Comparison of ENCODE assay signal across 9 cellular contexts in the genomic region with DNA sequence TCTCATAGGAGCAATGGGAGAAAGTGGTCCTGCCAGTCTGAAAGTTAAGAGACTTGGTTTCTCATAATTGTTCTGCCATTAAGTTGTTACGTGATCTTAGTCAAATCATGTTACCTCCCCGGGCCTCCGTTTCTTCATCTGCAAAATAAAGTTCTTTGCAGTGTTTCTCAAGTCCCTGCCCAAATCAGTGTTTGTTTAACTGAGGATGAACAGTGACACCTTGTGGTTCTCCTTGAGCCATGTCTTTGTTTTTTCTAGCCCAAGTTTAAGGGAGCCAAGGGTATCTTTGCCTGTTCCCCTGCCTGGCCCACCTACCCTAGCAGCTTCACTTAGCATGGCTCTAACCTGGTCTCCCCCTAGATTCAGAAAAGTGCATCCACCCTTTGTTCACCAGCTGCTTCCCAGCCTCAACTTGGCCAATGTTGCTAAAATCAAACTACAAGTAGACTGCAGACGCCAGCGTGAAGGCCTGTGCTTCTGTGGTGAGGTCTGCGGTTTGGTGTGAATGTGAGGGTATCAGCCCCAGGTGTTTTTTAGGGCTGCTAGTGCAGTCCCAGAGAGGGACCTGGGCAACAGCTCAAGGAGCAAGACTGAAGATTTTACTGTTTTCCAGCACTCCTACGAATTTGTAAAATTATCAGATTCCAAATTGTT. TPM values are rescaled to one million over a fixed set of nuclear protein-coding genes. Genes with fewer than 3 reads are reported as not detected.
DNase-seq lines count a peak whose midpoint lies in the region; ATAC-seq and TF ChIP-seq lines count a peak whose summit lies in the region.
"Had no signal": no experiment of that assay in that cellular context is flagged by ENCODE, and none has a peak within 500 bp of the region (broad histone marks: within the 10 kb centered on the region; RNA-seq: fewer than 3 reads in every experiment).

No MANE protein-coding gene starts in this region.

- no peak for TF ChIP-seq EP300 in upper lobe of left lung (IDR thresholded peaks at IDR 0.05)

- H3K36me3 ChIP-seq in GM23338 (ENCODE audit: insufficient read depth) (no peaks in the 10 kb centered on the region), upper lobe of left lung (no peaks in the 10 kb centered on the region)

- no peaks in the 10 kb centered on the region for H3F3A ChIP-seq in GM23338 (replicated peaks; ENCODE audit: low read depth)

- H3K9me2 ChIP-seq in GM23338 (ENCODE audit: insufficient read depth) = no peaks in the 10 kb centered on the region

- TF ChIP-seq POLR2A in upper lobe of left lung (IDR thresholded peaks at IDR 0.05) = no peak

- H3K9me3 Mint-ChIP-seq in GM23338 (no peaks in the 10 kb centered on the region), T-cell (no peaks in the 10 kb centered on the region)
- H3K9me3 Mint-ChIP-seq: T-helper 1 cell treated with Interleukin-12 subunit alpha and Interleukin-12 subunit beta and Interleukin-4 antibody, amounts not matched to agents 30 μg/mL and 1 μg/mL, for 36 hours had no signal

- 64 to 67% methylated on average over 7 of the region's 7 CpGs for WGBS in upper lobe of left lung, 2 donors

- H2AFZ ChIP-seq in GM23338 = peak overlapping the region; percentile 16; the same call in 1 of the 2 replicates

- peak; percentile 75 for ATAC-seq in GM23338
- peak; percentile 50 for ATAC-seq in left colon
- peak in 1 of 2 donors; percentile 80 for ATAC-seq in upper lobe of left lung (ENCODE audit: low FRiP score in 2 of 2)
- ATAC-seq in T-cell (replicated peaks in 1 of 4) = no peak
- ATAC-seq in HG03520 (IDR thresholded peaks at IDR 0.05; ENCODE audit: unreplicated experiment) = no peak

- TF ChIP-seq CTCF in GM23338 (conservative IDR thresholded peaks at IDR 0.05; ENCODE audit: low read depth in 2 of 2) (peak; percentile 77 to 92), upper lobe of left lung (IDR thresholded peaks at IDR 0.05) (peak; percentile 36 to 59 (median 50))

- H4K20me1 ChIP-seq in GM23338 (replicated peaks; ENCODE audit: insufficient read depth) = no peaks in the 10 kb centered on the region

- no peaks in the 10 kb centered on the region for H3K27me3 ChIP-seq in GM23338 (ENCODE audit: insufficient read depth)
- H3K27me3 ChIP-seq in upper lobe of left lung = no peaks in the 10 kb centered on the region

- intact Hi-C loops in left colon (cut with DNase I, micrococcal nuclease) = loop anchor here in 1 of 2 donors (5.0 kb wide), 1 partner anchor 47 kb away; no protein-coding TSS in a partner anchor

- POLR2A ChIA-PET in T-cell (lab: Charles Lee) = no interaction called here

- H3K4me2 ChIP-seq in GM23338 = no peak overlapping the region

- H3K4me1 ChIP-seq in GM23338 (ENCODE audit: insufficient read depth) = peaks cover 12% of the 10 kb centered on the region
- H3K4me1 ChIP-seq in upper lobe of left lung = peaks cover 7 to 22% (median 9%) of the 10 kb centered on the region in 4 donors

- CTCF ChIA-PET in T-cell (lab: Charles Lee) = interaction anchor here in 1 of 2 donors (1.1 kb wide), 1 partner anchor 11 kb away, joined by 3 read pairs; no protein-coding TSS in a partner anchor

- no peak overlapping the region for H3K27ac ChIP-seq in GM23338 (ENCODE audit: low read depth)
- peak overlapping the region in 1 of 4 donors; percentile 64 for H3K27ac ChIP-seq in upper lobe of left lung

- H3K4me3 ChIP-seq in GM23338 = no peak overlapping the region
- H3K4me3 ChIP-seq in upper lobe of left lung = no peak overlapping the region

- DNase-seq in DMS53 treated with DMSO at 0.1 percent for 48 hours (lab: John Stamatoyannopoulos, UW; ENCODE audit: unreplicated experiment) = peak; percentile 46
- DNase-seq in GM23338 (ENCODE audit: low spot score) = peak; percentile 92
- peak; percentile 76 for DNase-seq in NCI-H69 (lab: John Stamatoyannopoulos, UW)
- DNase-seq in central memory CD4-positive, alpha-beta T cell = peak; percentile 1
- DNase-seq in left colon = no peak
- DNase-seq in upper lobe of left lung = no peak
- no peak for DNase-seq in T-cell

- H3K79me2 ChIP-seq in GM23338 (replicated peaks; ENCODE audit: insufficient read depth) = no peaks in the 10 kb centered on the region

- H3K27ac Mint-ChIP-seq in GM23338 (no peak overlapping the region), T-cell (no peak overlapping the region)
- H3K27ac Mint-ChIP-seq: T-helper 1 cell treated with Interleukin-12 subunit alpha and Interleukin-12 subunit beta and Interleukin-4 antibody, amounts not matched to agents 30 μg/mL and 1 μg/mL, for 36 hours had no signal

- H3K36me3 Mint-ChIP-seq in GM23338 (ENCODE audit: low read depth) (no peaks in the 10 kb centered on the region), T-cell (no peaks in the 10 kb centered on the region)

- H3K27me3 Mint-ChIP-seq in GM23338 (ENCODE audit: insufficient read depth, low read depth, poor library complexity) = peaks cover 3% of the 10 kb centered on the region
- peaks cover 0 to 4% of the 10 kb centered on the region in 2 donors for H3K27me3 Mint-ChIP-seq in T-cell

- peaks cover 17% of the 10 kb centered on the region for H3K4me1 Mint-ChIP-seq in GM23338
- H3K4me1 Mint-ChIP-seq in T-cell = peaks cover 0 to 9% (median 4%) of the 10 kb centered on the region in 3 donors

- H3K4me3 Mint-ChIP-seq in GM23338 (no peak overlapping the region), T-cell (no peak overlapping the region)
- H3K4me3 Mint-ChIP-seq: T-helper 1 cell treated with Interleukin-12 subunit alpha and Interleukin-12 subunit beta and Interleukin-4 antibody, amounts not matched to agents 30 μg/mL and 1 μg/mL, for 36 hours had no signal

- no peaks in the 10 kb centered on the region for H3K9me3 ChIP-seq in upper lobe of left lung

TF ChIP-seq in GM23338, 12 proteins besides CTCF, POLR2A, EP300 and RAD21 (continues in another document):
- TF ChIP-seq CREB1 (CRISPR knock-in tag; IDR thresholded peaks at IDR 0.05; ENCODE audit: low read depth) (no peak), ZNF331 (CRISPR knock-in tag; IDR thresholded peaks at IDR 0.05; ENCODE audit: low read depth) (no peak), POLR2AphosphoS5 (IDR thresholded peaks at IDR 0.05; ENCODE audit: low read depth) (no peak), ZNF114 (CRISPR knock-in tag; IDR thresholded peaks at IDR 0.05) (no peak)
- TF ChIP-seq, protein P1, sequence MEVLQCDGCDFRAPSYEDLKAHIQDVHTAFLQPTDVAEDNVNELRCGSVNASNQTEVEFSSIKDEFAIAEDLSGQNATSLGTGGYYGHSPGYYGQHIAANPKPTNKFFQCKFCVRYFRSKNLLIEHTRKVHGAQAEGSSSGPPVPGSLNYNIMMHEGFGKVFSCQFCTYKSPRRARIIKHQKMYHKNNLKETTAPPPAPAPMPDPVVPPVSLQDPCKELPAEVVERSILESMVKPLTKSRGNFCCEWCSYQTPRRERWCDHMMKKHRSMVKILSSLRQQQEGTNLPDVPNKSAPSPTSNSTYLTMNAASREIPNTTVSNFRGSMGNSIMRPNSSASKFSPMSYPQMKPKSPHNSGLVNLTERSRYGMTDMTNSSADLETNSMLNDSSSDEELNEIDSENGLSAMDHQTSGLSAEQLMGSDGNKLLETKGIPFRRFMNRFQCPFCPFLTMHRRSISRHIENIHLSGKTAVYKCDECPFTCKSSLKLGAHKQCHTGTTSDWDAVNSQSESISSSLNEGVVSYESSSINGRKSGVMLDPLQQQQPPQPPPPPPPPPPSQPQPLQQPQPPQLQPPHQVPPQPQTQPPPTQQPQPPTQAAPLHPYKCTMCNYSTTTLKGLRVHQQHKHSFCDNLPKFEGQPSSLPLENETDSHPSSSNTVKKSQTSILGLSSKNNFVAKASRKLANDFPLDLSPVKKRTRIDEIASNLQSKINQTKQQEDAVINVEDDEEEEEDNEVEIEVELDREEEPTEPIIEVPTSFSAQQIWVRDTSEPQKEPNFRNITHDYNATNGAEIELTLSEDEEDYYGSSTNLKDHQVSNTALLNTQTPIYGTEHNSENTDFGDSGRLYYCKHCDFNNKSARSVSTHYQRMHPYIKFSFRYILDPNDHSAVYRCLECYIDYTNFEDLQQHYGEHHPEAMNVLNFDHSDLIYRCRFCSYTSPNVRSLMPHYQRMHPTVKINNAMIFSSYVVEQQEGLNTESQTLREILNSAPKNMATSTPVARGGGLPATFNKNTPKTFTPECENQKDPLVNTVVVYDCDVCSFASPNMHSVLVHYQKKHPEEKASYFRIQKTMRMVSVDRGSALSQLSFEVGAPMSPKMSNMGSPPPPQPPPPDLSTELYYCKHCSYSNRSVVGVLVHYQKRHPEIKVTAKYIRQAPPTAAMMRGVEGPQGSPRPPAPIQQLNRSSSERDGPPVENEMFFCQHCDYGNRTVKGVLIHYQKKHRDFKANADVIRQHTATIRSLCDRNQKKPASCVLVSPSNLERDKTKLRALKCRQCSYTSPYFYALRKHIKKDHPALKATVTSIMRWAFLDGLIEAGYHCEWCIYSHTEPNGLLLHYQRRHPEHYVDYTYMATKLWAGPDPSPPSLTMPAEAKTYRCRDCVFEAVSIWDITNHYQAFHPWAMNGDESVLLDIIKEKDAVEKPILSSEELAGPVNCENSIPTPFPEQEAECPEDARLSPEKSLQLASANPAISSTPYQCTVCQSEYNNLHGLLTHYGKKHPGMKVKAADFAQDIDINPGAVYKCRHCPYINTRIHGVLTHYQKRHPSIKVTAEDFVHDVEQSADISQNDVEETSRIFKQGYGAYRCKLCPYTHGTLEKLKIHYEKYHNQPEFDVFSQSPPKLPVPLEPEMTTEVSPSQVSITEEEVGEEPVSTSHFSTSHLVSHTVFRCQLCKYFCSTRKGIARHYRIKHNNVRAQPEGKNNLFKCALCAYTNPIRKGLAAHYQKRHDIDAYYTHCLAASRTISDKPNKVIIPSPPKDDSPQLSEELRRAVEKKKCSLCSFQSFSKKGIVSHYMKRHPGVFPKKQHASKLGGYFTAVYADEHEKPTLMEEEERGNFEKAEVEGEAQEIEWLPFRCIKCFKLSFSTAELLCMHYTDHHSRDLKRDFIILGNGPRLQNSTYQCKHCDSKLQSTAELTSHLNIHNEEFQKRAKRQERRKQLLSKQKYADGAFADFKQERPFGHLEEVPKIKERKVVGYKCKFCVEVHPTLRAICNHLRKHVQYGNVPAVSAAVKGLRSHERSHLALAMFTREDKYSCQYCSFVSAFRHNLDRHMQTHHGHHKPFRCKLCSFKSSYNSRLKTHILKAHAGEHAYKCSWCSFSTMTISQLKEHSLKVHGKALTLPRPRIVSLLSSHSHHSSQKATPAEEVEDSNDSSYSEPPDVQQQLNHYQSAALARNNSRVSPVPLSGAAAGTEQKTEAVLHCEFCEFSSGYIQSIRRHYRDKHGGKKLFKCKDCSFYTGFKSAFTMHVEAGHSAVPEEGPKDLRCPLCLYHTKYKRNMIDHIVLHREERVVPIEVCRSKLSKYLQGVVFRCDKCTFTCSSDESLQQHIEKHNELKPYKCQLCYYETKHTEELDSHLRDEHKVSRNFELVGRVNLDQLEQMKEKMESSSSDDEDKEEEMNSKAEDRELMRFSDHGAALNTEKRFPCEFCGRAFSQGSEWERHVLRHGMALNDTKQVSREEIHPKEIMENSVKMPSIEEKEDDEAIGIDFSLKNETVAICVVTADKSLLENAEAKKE (CRISPR knock-in tag; IDR thresholded peaks at IDR 0.05) = no peak

RNA-seq across cellular contexts. Expression of gene FZD4, which starts 35.5 kb away (rescaled TPM):
- 7.7 and 8.9 TPM in 2 replicates for total RNA-seq in GM23338 (2014; rRNA removed; shearing (Covaris generic))
- 1.4 and 1.5 TPM in 2 replicates for polyA plus RNA-seq in GM23338 (2016; fragmentation: Nextera tagmentation; extraction: Ambion mirVana)
- total RNA-seq in left colon (1 to 10 TPM; 4.7 to 9.0 TPM), upper lobe of left lung (10 to 100 TPM; 24.1 to 69.2 (median 38.2) TPM), T-cell (under 1 TPM in 3 of 5 donors, not detected in 2; 0.13 to 0.35 (median 0.20) TPM)

Comparison
In these comparisons a context has a peak if more than half of its experiments do, and no peak if none do; other contexts are left out.
1. DNase-seq: peak in DMS53 treated with DMSO at 0.1 percent for 48 hours (single experiment), GM23338 (single experiment), NCI-H69 (single experiment) and central memory CD4-positive, alpha-beta T cell (single experiment); none in left colon (0 of 2), upper lobe of left lung (0 of 2) and T-cell (0 of 34).
2. ATAC-seq: peak in GM23338 (single experiment) and left colon (single experiment); none in T-cell (0 of 4) and HG03520 (single experiment).